In the genomic region with DNA sequence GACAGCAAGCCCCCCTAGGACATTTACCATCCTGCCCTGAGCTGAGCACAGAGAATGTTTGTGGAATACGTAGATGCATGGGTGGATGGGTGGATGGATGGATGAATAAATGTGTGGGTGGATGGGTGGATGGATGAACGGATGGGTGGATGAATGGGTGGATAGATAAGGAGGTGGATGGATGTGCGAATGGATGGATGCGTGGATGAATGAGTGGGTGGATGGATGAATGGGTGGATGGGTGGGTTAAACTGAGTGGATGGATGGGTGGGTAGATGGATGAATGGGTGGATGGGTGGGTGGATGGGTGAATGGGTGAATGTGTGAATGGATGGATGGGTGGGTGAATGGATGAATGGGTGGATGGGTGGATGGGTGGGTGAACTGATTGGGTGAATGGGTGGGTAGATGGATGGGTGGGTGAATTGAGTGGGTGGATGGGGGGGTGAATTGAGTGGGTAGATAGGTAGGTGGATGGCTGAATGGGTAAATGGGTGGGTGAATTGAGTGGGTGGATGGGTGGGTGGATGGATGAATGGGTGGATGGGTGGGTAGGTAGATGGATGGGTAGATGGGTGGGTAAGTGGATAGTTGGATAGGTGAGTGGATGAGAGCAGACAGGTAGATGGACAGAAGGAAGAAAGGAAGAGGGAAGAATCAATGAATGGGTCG, we compare ENCODE assay signal across 19 cellular contexts. TPM values are rescaled to one million over a fixed set of nuclear protein-coding genes. Genes with fewer than 3 reads are reported as not detected.
DNase-seq lines count a peak whose midpoint lies in the region; ATAC-seq, FAIRE-seq and TF ChIP-seq lines count a peak whose summit lies in the region.
"Had no signal": no experiment of that assay in that cellular context is flagged by ENCODE, and none has a peak within 500 bp of the region (broad histone marks: within the 10 kb centered on the region; RNA-seq: fewer than 3 reads in every experiment).

No MANE protein-coding gene starts in this region.

- no peak for TF ChIP-seq RAD21 in K562 (CRISPR knock-in tag; conservative IDR thresholded peaks at IDR 0.05 in 1 of 2, IDR thresholded peaks at IDR 0.05 in 1 of 2)

- H3K9me3 Mint-ChIP-seq in activated CD4-positive, alpha-beta T cell treated with anti-CD3 and anti-CD28 coated beads for 36 hours (ENCODE audit: low read depth): no peaks in the 10 kb centered on the region
- no peaks in the 10 kb centered on the region for H3K9me3 Mint-ChIP-seq in stimulated activated effector memory CD8-positive, alpha-beta T cell treated with anti-CD3 and anti-CD28 coated beads, Interleukin-12 subunit alpha, Interleukin-12 subunit beta, amount 100 ng/mL, for 72 hours

- H3K4me3 Mint-ChIP-seq in activated CD4-positive, alpha-beta T cell treated with anti-CD3 and anti-CD28 coated beads for 36 hours: peak overlapping the region; percentile 94
- H3K4me3 Mint-ChIP-seq in stimulated activated effector memory CD8-positive, alpha-beta T cell treated with anti-CD3 and anti-CD28 coated beads, Interleukin-12 subunit alpha, Interleukin-12 subunit beta, amount 100 ng/mL, for 72 hours: peak overlapping the region; percentile 99

- WGBS in K562 (ENCODE audit: insufficient coverage, low coverage, missing lambda C conversion rate): 88% methylated on average over 5 of the region's 5 CpGs

- H3K9me3 ChIP-seq in Loucy (ENCODE audit: insufficient read depth, low read depth, low read length): no peaks in the 10 kb centered on the region
- no peaks in the 10 kb centered on the region for H3K9me3 ChIP-seq in K562 (replicated peaks; ENCODE audit: control insufficient read depth, insufficient read depth, low read depth, low read length)
- H3K9me3 ChIP-seq: SK-N-SH had no signal

- H3K27ac ChIP-seq in K562 (ENCODE audit: extremely low read depth, low read depth, low read length): no peak overlapping the region
- H3K27ac ChIP-seq: coronary artery, parathyroid adenoma, VCaP had no signal

- no peak for TF ChIP-seq EP300 in K562 (IDR thresholded peaks at IDR 0.05; ENCODE audit: low read length)

- BruUV-seq in K562 (replicated peaks; lab: Mats Ljungman, UMichigan): no TSS peak

- H3K79me2 ChIP-seq in Loucy (ENCODE audit: insufficient read depth, low read length) (peaks cover 82% of the 10 kb centered on the region), K562 (ENCODE audit: control insufficient read depth, insufficient read depth, low read length) (peaks cover 68% of the 10 kb centered on the region)
- H3K79me2 ChIP-seq: parathyroid adenoma had no signal

- no peak for DNase-seq in activated CD4-positive, alpha-beta T cell treated with anti-CD3 and anti-CD28 coated beads for 36 hours
- DNase-seq in activated CD4-positive, alpha-beta T cell treated with anti-CD3 and anti-CD28 coated beads for 48 hours: no peak
- no peak for DNase-seq in K562 (ENCODE audit: extremely low read depth in 1 of 4, low spot score in 3 of 4)
- no peak for DNase-seq in stimulated activated effector memory CD8-positive, alpha-beta T cell treated with anti-CD3 and anti-CD28 coated beads, Interleukin-12 subunit alpha, Interleukin-12 subunit beta, amount 100 ng/mL, for 72 hours (ENCODE audit: low spot score in 2 of 2)
- no peak for DNase-seq in NCI-H524 treated with DMSO at 0.1 percent for 48 hours (lab: John Stamatoyannopoulos, UW)
- DNase-seq: NCI-H187, NCI-H510A treated with DMSO at 0.1 percent for 48 hours, PC-3, SK-N-SH, small intestine had no signal

- H3K4me3 ChIP-seq in Loucy (ENCODE audit: low read length, poor library complexity, severe bottlenecking) (no peak overlapping the region), K562 (no peak overlapping the region)
- H3K4me3 ChIP-seq: coronary artery had no signal

- CTCF ChIA-PET in activated CD4-positive, alpha-beta T cell treated with anti-CD3 and anti-CD28 coated beads for 36 hours (lab: Charles Lee): interaction anchor here (2.8 kb wide), 1 partner anchor 12 kb away, joined by 20 read pairs; no protein-coding TSS in a partner anchor
- CTCF ChIA-PET in K562 (lab: Yijun Ruan, JAX; ENCODE audit: low intra/inter-chr PET ratio): no interaction called here

- ATAC-seq in activated CD4-positive, alpha-beta T cell treated with anti-CD3 and anti-CD28 coated beads for 36 hours: no peak
- ATAC-seq in K562 (no peak), HG03095 (IDR thresholded peaks at IDR 0.05; ENCODE audit: unreplicated experiment) (no peak), HG03175 (IDR thresholded peaks at IDR 0.05; ENCODE audit: unreplicated experiment) (no peak)
- no peak for ATAC-seq in stimulated activated effector memory CD8-positive, alpha-beta T cell treated with anti-CD3 and anti-CD28 coated beads, Interleukin-12 subunit alpha, Interleukin-12 subunit beta, amount 100 ng/mL, for 72 hours
- ATAC-seq: PC-3 had no signal

- H3K27ac Mint-ChIP-seq in activated CD4-positive, alpha-beta T cell treated with anti-CD3 and anti-CD28 coated beads for 36 hours: peak overlapping the region; percentile 55
- peak overlapping the region; percentile 91 for H3K27ac Mint-ChIP-seq in stimulated activated effector memory CD8-positive, alpha-beta T cell treated with anti-CD3 and anti-CD28 coated beads, Interleukin-12 subunit alpha, Interleukin-12 subunit beta, amount 100 ng/mL, for 72 hours

- peak; percentile 42; the same call in 1 of the 2 replicates for TF ChIP-seq POLR2A in K562 (conservative IDR thresholded peaks at IDR 0.05)

- H3K4me2 ChIP-seq in Loucy (ENCODE audit: low read depth, low read length, poor library complexity, severe bottlenecking) (peak overlapping the region; percentile 77), K562 (ENCODE audit: insufficient read depth, low read length) (no peak overlapping the region)
- H3K4me2 ChIP-seq: SK-N-SH had no signal

- in situ Hi-C loops in K562 (cut with MboI): no loop called here

- no peaks in the 10 kb centered on the region for H3K27me3 ChIP-seq in Loucy (ENCODE audit: insufficient read depth, low read length, poor library complexity, severe bottlenecking)
- no peaks in the 10 kb centered on the region for H3K27me3 ChIP-seq in K562 (ENCODE audit: control insufficient read depth in 2 of 2, insufficient read depth in 2 of 2, low read length in 2 of 2)

- intact Hi-C loops in activated CD4-positive, alpha-beta T cell treated with anti-CD3 and anti-CD28 coated beads for 36 hours (cut with DNase I, micrococcal nuclease): loop anchor here in 1 of 2 experiments (10.0 kb wide), 1 partner anchor 669 kb away; no protein-coding TSS in a partner anchor
- intact Hi-C loops in K562 (cut with micrococcal nuclease): no loop called here

- POLR2A ChIA-PET in activated CD4-positive, alpha-beta T cell treated with anti-CD3 and anti-CD28 coated beads for 36 hours (lab: Charles Lee): no interaction called here
- POLR2A ChIA-PET in K562 (lab: Yijun Ruan, JAX): interaction anchor here (0.6 kb wide), 1 partner anchor 10 kb away, joined by 3 read pairs; no protein-coding TSS in a partner anchor

- H2AFZ ChIP-seq in Loucy (ENCODE audit: low read length): no peak overlapping the region
- no peak overlapping the region for H2AFZ ChIP-seq in K562 (ENCODE audit: low read depth, low read length)
- H2AFZ ChIP-seq: parathyroid adenoma had no signal

- H3K36me3 Mint-ChIP-seq in activated CD4-positive, alpha-beta T cell treated with anti-CD3 and anti-CD28 coated beads for 36 hours (ENCODE audit: low read depth): peaks cover 53% of the 10 kb centered on the region
- H3K36me3 Mint-ChIP-seq in stimulated activated effector memory CD8-positive, alpha-beta T cell treated with anti-CD3 and anti-CD28 coated beads, Interleukin-12 subunit alpha, Interleukin-12 subunit beta, amount 100 ng/mL, for 72 hours: peaks cover 86% of the 10 kb centered on the region

- no peaks in the 10 kb centered on the region for H3K27me3 Mint-ChIP-seq in activated CD4-positive, alpha-beta T cell treated with anti-CD3 and anti-CD28 coated beads for 36 hours

- no peak overlapping the region for H3K9ac ChIP-seq in Loucy (ENCODE audit: low read depth, low read length, poor library complexity, severe bottlenecking)
- H3K9ac ChIP-seq in K562 (ENCODE audit: insufficient read depth in 1 of 2, low read depth in 2 of 2, low read length in 2 of 2): peak overlapping the region in 1 of 2 experiments; percentile 73; a peak in 1 of 4 replicates
- H3K9ac ChIP-seq: parathyroid adenoma, SK-N-SH had no signal

- peak; percentile 64 for FAIRE-seq in K562 (lab: Jason Lieb, UNC)
- FAIRE-seq: astrocyte, keratinocyte, small intestine had no signal

- H3K36me3 ChIP-seq in Loucy (ENCODE audit: insufficient read depth, low read length) (peaks cover 19% of the 10 kb centered on the region; the same call in 1 of the 2 replicates), K562 (ENCODE audit: control insufficient read depth, insufficient read depth, low read length) (peaks cover 85% of the 10 kb centered on the region)

- H3K4me1 ChIP-seq in Loucy (ENCODE audit: insufficient read depth, low read length, poor library complexity, severe bottlenecking) (peaks cover 52% of the 10 kb centered on the region), K562 (replicated peaks in 1 of 2; ENCODE audit: control insufficient read depth in 2 of 2, insufficient read depth in 2 of 2, low read length in 2 of 2) (peaks cover 9 to 80% of the 10 kb centered on the region in 2 experiments)
- H3K4me1 ChIP-seq: parathyroid adenoma had no signal

- H3K9me2 ChIP-seq in Loucy (replicated peaks; ENCODE audit: low read depth, low read length): no peaks in the 10 kb centered on the region
- H3K9me2 ChIP-seq: SK-N-SH had no signal

- TF ChIP-seq CTCF in Loucy (conservative IDR thresholded peaks at IDR 0.05; ENCODE audit: low read length) (no peak), K562 (IDR thresholded peaks at IDR 0.05 in 2 of 3, conservative IDR thresholded peaks at IDR 0.05 in 1 of 3; ENCODE audit: insufficient read depth in 2 of 3, low read depth in 1 of 3, low read length in 3 of 3) (no peak)

- H3F3A ChIP-seq in Loucy (ENCODE audit: low read depth): no peaks in the 10 kb centered on the region

- H3K4me1 Mint-ChIP-seq in activated CD4-positive, alpha-beta T cell treated with anti-CD3 and anti-CD28 coated beads for 36 hours: peaks cover 60% of the 10 kb centered on the region
- peaks cover 62% of the 10 kb centered on the region for H3K4me1 Mint-ChIP-seq in stimulated activated effector memory CD8-positive, alpha-beta T cell treated with anti-CD3 and anti-CD28 coated beads, Interleukin-12 subunit alpha, Interleukin-12 subunit beta, amount 100 ng/mL, for 72 hours

- H4K20me1 ChIP-seq in Loucy (ENCODE audit: insufficient read depth, low read length, poor library complexity, severe bottlenecking) (peaks cover 35% of the 10 kb centered on the region), K562 (replicated peaks; ENCODE audit: control insufficient read depth, insufficient read depth, low read length) (no peaks in the 10 kb centered on the region; the same call in 1 of the 2 replicates)

- no peaks in the 10 kb centered on the region for H3K9me1 ChIP-seq in K562 (ENCODE audit: control insufficient read depth, insufficient read depth, low read length)

RNA-seq across cellular contexts. Expression of a gene that starts 5.2 kb away (rescaled TPM):
- total RNA-seq in activated CD4-positive, alpha-beta T cell treated with anti-CD3 and anti-CD28 coated beads for 36 hours: 100 to 1,000 TPM; 138 to 145 TPM
- 470 and 1,385 TPM in 2 replicates for total RNA-seq in K562 (2011; cell fraction: chromatin; rRNA removed; ENCODE audit: low replicate concordance)
- 924 and 982 TPM in 2 replicates for total RNA-seq in K562 (2011; cell fraction: nucleolus; rRNA removed)
- total RNA-seq in K562 (2011; cell fraction: nucleoplasm; rRNA removed): 574 and 584 TPM in 2 replicates
- total RNA-seq in K562 (2014; rRNA removed) (183 and 200 TPM in 2 replicates), K562 (2014; rRNA removed; fragmentation: Illumina TruSeq; extraction: Trizol) (30.2 and 33.0 TPM in 2 replicates), K562 (2015; rRNA removed; fragmentation: Illumina TruSeq; extraction: Trizol) (64.8 and 66.9 TPM in 2 replicates), K562 (2021) (304 and 351 TPM in 2 replicates)
- polyA plus RNA-seq in K562 (2011; rRNA removed) (66.9 and 116 TPM in 2 replicates), K562 (2014; fragmentation: Illumina TruSeq; extraction: Trizol) (36.6 and 87.5 TPM in 2 replicates), K562 (2014; fragmentation: Nextera tagmentation; extraction: Ambion mirVana) (1 to 10 TPM; 4.1 to 8.2 TPM), K562 (2014; rRNA removed) (201 and 246 TPM in 2 replicates)
- polyA plus RNA-seq in K562 (2011; cell fraction: cytosol; rRNA removed): 66.0 and 200 TPM in 2 replicates
- 537 and 1,067 TPM in 2 replicates for polyA plus RNA-seq in K562 (2011; cell fraction: nucleus; rRNA removed)
- 156 and 191 TPM in 2 replicates for polyA plus RNA-seq in K562 (2012)
- 21.1 and 34.2 TPM in 2 replicates for polyA minus RNA-seq in K562 (2011; rRNA and poly(A)+ RNA removed)
- 97.7 and 104 TPM in 2 replicates for polyA minus RNA-seq in K562 (2011; cell fraction: cytosol; rRNA and poly(A)+ RNA removed)
- 176 and 224 TPM in 2 replicates for polyA minus RNA-seq in K562 (2011; cell fraction: nucleus; rRNA and poly(A)+ RNA removed)

RNA-seq across cellular contexts. Expression of a gene that starts 7.2 kb away (rescaled TPM):
- 100 to 1,000 TPM; 123 to 139 TPM for total RNA-seq in activated CD4-positive, alpha-beta T cell treated with anti-CD3 and anti-CD28 coated beads for 36 hours
- 23.0 and 64.6 TPM in 2 replicates for total RNA-seq in K562 (2011; cell fraction: chromatin; rRNA removed; ENCODE audit: low replicate concordance)
- total RNA-seq in K562 (2011; cell fraction: nucleolus; rRNA removed): 33.3 and 43.0 TPM in 2 replicates
- 24.9 and 26.8 TPM in 2 replicates for total RNA-seq in K562 (2011; cell fraction: nucleoplasm; rRNA removed)
- 4.8 TPM in 2 replicates for total RNA-seq in K562 (2014; rRNA removed)
- total RNA-seq in K562 (2014; rRNA removed; fragmentation: Illumina TruSeq; extraction: Trizol): 1.0 and 1.3 TPM in 2 replicates
- total RNA-seq in K562 (2015; rRNA removed; fragmentation: Illumina TruSeq; extraction: Trizol): 1.3 TPM in 2 replicates
- 8.3 and 10.3 TPM in 2 replicates for total RNA-seq in K562 (2021)
- polyA plus RNA-seq in K562 (2011; rRNA removed): 3.5 and 6.1 TPM in 2 replicates
- polyA plus RNA-seq in K562 (2011; cell fraction: cytosol; rRNA removed): 1.9 and 10.1 TPM in 2 replicates
- polyA plus RNA-seq in K562 (2011; cell fraction: nucleus; rRNA removed): 15.8 and 47.9 TPM in 2 replicates
- 7.4 and 8.2 TPM in 2 replicates for polyA plus RNA-seq in K562 (2012)
- 2.8 and 5.7 TPM in 2 replicates for polyA plus RNA-seq in K562 (2014; fragmentation: Illumina TruSeq; extraction: Trizol)
- under 1 TPM; 0.13 to 0.21 TPM for polyA plus RNA-seq in K562 (2014; fragmentation: Nextera tagmentation; extraction: Ambion mirVana)
- polyA plus RNA-seq in K562 (2014; rRNA removed): 4.1 and 10.9 TPM in 2 replicates
- polyA minus RNA-seq in K562 (2011; rRNA and poly(A)+ RNA removed): 2.4 and 2.5 TPM in 2 replicates
- polyA minus RNA-seq in K562 (2011; cell fraction: cytosol; rRNA and poly(A)+ RNA removed): 2.2 and 4.6 TPM in 2 replicates
- polyA minus RNA-seq in K562 (2011; cell fraction: nucleus; rRNA and poly(A)+ RNA removed): 9.6 and 12.8 TPM in 2 replicates

RNA-seq across cellular contexts. Expression of a gene that starts 22.8 kb away (rescaled TPM):
- not detected for total RNA-seq in activated CD4-positive, alpha-beta T cell treated with anti-CD3 and anti-CD28 coated beads for 36 hours
- 66.4 and 86.5 TPM in 2 replicates for total RNA-seq in K562 (2011; cell fraction: chromatin; rRNA removed; ENCODE audit: low replicate concordance)
- total RNA-seq in K562 (2011; cell fraction: nucleolus; rRNA removed): 51.9 and 66.7 TPM in 2 replicates
- 36.2 and 47.7 TPM in 2 replicates for total RNA-seq in K562 (2011; cell fraction: nucleoplasm; rRNA removed)
- 16.8 and 17.3 TPM in 2 replicates for total RNA-seq in K562 (2014; rRNA removed)
- total RNA-seq in K562 (2014; rRNA removed; fragmentation: Illumina TruSeq; extraction: Trizol): 7.1 and 7.5 TPM in 2 replicates
- total RNA-seq in K562 (2015; rRNA removed; fragmentation: Illumina TruSeq; extraction: Trizol): 4.0 and 5.8 TPM in 2 replicates
- total RNA-seq in K562 (2021): 16.4 and 18.9 TPM in 2 replicates
- 15.9 and 16.2 TPM in 2 replicates for polyA plus RNA-seq in K562 (2011; rRNA removed)
- polyA plus RNA-seq in K562 (2011; cell fraction: cytosol; rRNA removed): 11.8 and 31.5 TPM in 2 replicates
- 30.9 and 68.9 TPM in 2 replicates for polyA plus RNA-seq in K562 (2011; cell fraction: nucleus; rRNA removed)
- polyA plus RNA-seq in K562 (2012): 4.7 and 6.4 TPM in 2 replicates
- 14.3 and 20.0 TPM in 2 replicates for polyA plus RNA-seq in K562 (2014; fragmentation: Illumina TruSeq; extraction: Trizol)
- polyA plus RNA-seq in K562 (2014; fragmentation: Nextera tagmentation; extraction: Ambion mirVana): 1 to 10 TPM; 4.1 to 7.7 TPM
- polyA plus RNA-seq in K562 (2014; rRNA removed): 16.4 and 19.9 TPM in 2 replicates
- 2.7 and 10.0 TPM in 2 replicates for polyA minus RNA-seq in K562 (2011; rRNA and poly(A)+ RNA removed)
- 6.5 and 11.1 TPM in 2 replicates for polyA minus RNA-seq in K562 (2011; cell fraction: cytosol; rRNA and poly(A)+ RNA removed)
- 5.6 and 11.8 TPM in 2 replicates for polyA minus RNA-seq in K562 (2011; cell fraction: nucleus; rRNA and poly(A)+ RNA removed)
- total RNA-seq: A172, astrocyte had no signal
- polyA plus RNA-seq: SK-N-SH had no signal

RNA-seq across cellular contexts. Expression of a gene that starts 45.0 kb away (rescaled TPM):
- 10 to 100 TPM; 79.1 to 89.2 TPM for total RNA-seq in activated CD4-positive, alpha-beta T cell treated with anti-CD3 and anti-CD28 coated beads for 36 hours
- total RNA-seq in K562 (2011; cell fraction: chromatin; rRNA removed; ENCODE audit: low replicate concordance): 68.6 and 254 TPM in 2 replicates
- 327 and 339 TPM in 2 replicates for total RNA-seq in K562 (2011; cell fraction: nucleolus; rRNA removed)
- 222 and 253 TPM in 2 replicates for total RNA-seq in K562 (2011; cell fraction: nucleoplasm; rRNA removed)
- total RNA-seq in K562 (2014; rRNA removed) (87.8 and 120 TPM in 2 replicates), K562 (2014; rRNA removed; fragmentation: Illumina TruSeq; extraction: Trizol) (29.7 and 44.9 TPM in 2 replicates), K562 (2015; rRNA removed; fragmentation: Illumina TruSeq; extraction: Trizol) (68.0 and 68.2 TPM in 2 replicates), K562 (2021) (173 and 185 TPM in 2 replicates)
- polyA plus RNA-seq in K562 (2011; rRNA removed) (159 and 208 TPM in 2 replicates), K562 (2014; fragmentation: Illumina TruSeq; extraction: Trizol) (167 and 172 TPM in 2 replicates), K562 (2014; fragmentation: Nextera tagmentation; extraction: Ambion mirVana) (1 to 10 TPM; 1.4 to 7.6 TPM), K562 (2014; rRNA removed) (140 and 156 TPM in 2 replicates)
- polyA plus RNA-seq in K562 (2011; cell fraction: cytosol; rRNA removed): 393 and 921 TPM in 2 replicates
- 163 and 222 TPM in 2 replicates for polyA plus RNA-seq in K562 (2011; cell fraction: nucleus; rRNA removed)
- polyA plus RNA-seq in K562 (2012): 104 and 149 TPM in 2 replicates
- polyA minus RNA-seq in K562 (2011; rRNA and poly(A)+ RNA removed): 64.8 and 150 TPM in 2 replicates
- 129 and 147 TPM in 2 replicates for polyA minus RNA-seq in K562 (2011; cell fraction: cytosol; rRNA and poly(A)+ RNA removed)
- 33.9 and 38.4 TPM in 2 replicates for polyA minus RNA-seq in K562 (2011; cell fraction: nucleus; rRNA and poly(A)+ RNA removed)

Comparison
In these comparisons a context has a peak if more than half of its experiments do, and no peak if none do; other contexts are left out.
1. RNA of a gene that starts 22.8 kb away (total RNA-seq): 4.0 to 86.5 TPM in K562; not detected in activated CD4-positive, alpha-beta T cell treated with anti-CD3 and anti-CD28 coated beads for 36 hours; every median in the first group is over 4 times any median in the second.